In genomic region chr9:99720455-99721050, GRCh38 we compare ENCODE assay signal across 1 cellular context.
TF ChIP-seq lines count a peak whose summit lies in the region.

No MANE protein-coding gene starts in this region.

TF ChIP-seq in GM23338, 12 proteins besides CTCF, POLR2A, EP300 and RAD21 (continued from another document):
- no peak for TF ChIP-seq POLR2AphosphoS5 (IDR thresholded peaks at IDR 0.05; ENCODE audit: low read depth)
- no peak for TF ChIP-seq ZNF462 (CRISPR knock-in tag; IDR thresholded peaks at IDR 0.05)
- TF ChIP-seq EZH2phosphoT487 (IDR thresholded peaks at IDR 0.05; ENCODE audit: unreplicated experiment) = no peak
- TF ChIP-seq ZNF114 (CRISPR knock-in tag; IDR thresholded peaks at IDR 0.05) = no peak
- no peak for TF ChIP-seq NANOG (IDR thresholded peaks at IDR 0.05; ENCODE audit: borderline replicate concordance)
- TF ChIP-seq JUNB (IDR thresholded peaks at IDR 0.05; ENCODE audit: unreplicated experiment) = no peak
- no peak for TF ChIP-seq ZNF331 (CRISPR knock-in tag; IDR thresholded peaks at IDR 0.05; ENCODE audit: low read depth)
